ENCODE assay signal across 11 cellular contexts in the genomic region with DNA sequence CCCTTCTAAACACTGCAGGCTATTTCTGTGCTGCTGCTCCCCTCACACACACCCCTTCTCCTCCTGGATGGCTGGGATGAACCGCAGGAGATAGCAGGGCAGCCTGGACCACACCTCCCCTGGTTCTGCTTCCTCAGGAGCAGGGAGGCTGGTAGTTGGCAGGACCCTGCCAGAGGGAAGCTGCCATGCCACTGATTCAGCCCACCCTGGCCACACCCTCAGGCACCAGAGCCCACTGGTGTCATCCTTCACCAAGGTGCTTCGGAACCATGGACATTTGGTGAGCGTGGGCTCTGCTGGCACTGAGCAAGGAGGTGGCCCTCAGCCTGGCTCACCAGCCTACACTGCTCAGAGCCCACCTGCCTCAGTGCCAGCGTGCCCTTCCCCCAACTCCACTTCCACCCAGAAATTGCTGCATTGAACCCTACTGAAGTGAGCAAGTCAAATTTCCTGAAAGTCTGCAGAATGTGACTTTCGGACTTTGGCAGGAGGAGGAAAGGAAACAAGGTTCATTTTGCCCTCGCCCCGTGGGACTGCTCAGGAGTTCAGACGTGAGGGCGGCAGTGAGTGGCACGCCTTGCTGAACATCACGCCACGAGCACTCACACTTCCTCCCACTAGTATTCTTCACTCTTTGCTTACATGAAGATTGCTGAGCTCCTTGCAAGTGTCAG. TPM values are rescaled to one million over a fixed set of nuclear protein-coding genes. Genes with fewer than 3 reads are reported as not detected.
DNase-seq lines count a peak whose midpoint lies in the region; ATAC-seq, FAIRE-seq and TF ChIP-seq lines count a peak whose summit lies in the region.
"Had no signal": no experiment of that assay in that cellular context is flagged by ENCODE, and none has a peak within 500 bp of the region (broad histone marks: within the 10 kb centered on the region; RNA-seq: fewer than 3 reads in every experiment).

No MANE protein-coding gene starts in this region.

- H3K36me3 ChIP-seq in GM23338 (ENCODE audit: insufficient read depth) (no peaks in the 10 kb centered on the region), GM12878 (ENCODE audit: control insufficient read depth in 2 of 2, insufficient read depth in 2 of 2, low read length in 1 of 2) (no peaks in the 10 kb centered on the region), left lung (no peaks in the 10 kb centered on the region), spleen (no peaks in the 10 kb centered on the region)

- peak overlapping the region; percentile 56; the same call in 2 of the 3 replicates for H3K4me3 Mint-ChIP-seq in GM23338

- SMC1A ChIA-PET in GM12878 (lab: Charles Lee; ENCODE audit: uncharacterized antibody, unreplicated experiment) = interaction anchor here (1.2 to 43.9 kb wide), 5 partner anchors 10 to 35 kb away, joined by 4 to 981 read pairs (median 10); partner anchors contain the start of gene BMF

- peak overlapping the region; percentile 62; the same call in 1 of the 2 replicates for H3K9ac ChIP-seq in GM12878 (ENCODE audit: control insufficient read depth, insufficient read depth, low read length)

- H3K9me3 Mint-ChIP-seq in GM23338 = no peaks in the 10 kb centered on the region; the same call in 2 of the 3 replicates

- FAIRE-seq in GM12878 (lab: Jason Lieb, UNC) = no peak

- H2AFZ ChIP-seq in GM23338 (peak overlapping the region; percentile 72; the same call in 1 of the 2 replicates), GM12878 (ENCODE audit: control insufficient read depth, low read depth, low read length) (peak overlapping the region; percentile 90)

- DNase-seq in GM23338 (ENCODE audit: low spot score) = no peak
- no peak for DNase-seq in GM12878 (ENCODE audit: low read depth, low spot score)
- DNase-seq in left lung = no peak
- DNase-seq in spleen = peak; percentile 85
- no peak for DNase-seq in SW480 (ENCODE audit: low spot score)
- DNase-seq in T-helper 2 cell = no peak
- DNase-seq: activated CD8-positive, alpha-beta T cell treated with anti-CD3 and anti-CD28 coated beads, Interleukin-2, amount 10 ng/mL, durations not matched to agents 7 days and 5 days; effector CD4-positive, alpha-beta T cell; NCI-H1694 treated with DMSO at 0.1 percent for 48 hours had no signal

- in situ Hi-C loops in GM12878 (cut with MboI) = no loop called here

- CTCF ChIA-PET in GM12878 (lab: Yijun Ruan, JAX) = interaction anchor here (0.6 to 4.3 kb wide), 7 partner anchors 13 to 37 kb away, joined by 3 to 19 read pairs (median 10); no protein-coding TSS in a partner anchor

- no TSS peak for BruUV-seq in GM12878 (replicated peaks; lab: Mats Ljungman, UMichigan)

- H3K79me2 ChIP-seq in GM23338 (replicated peaks; ENCODE audit: insufficient read depth) = no peaks in the 10 kb centered on the region
- no peaks in the 10 kb centered on the region for H3K79me2 ChIP-seq in GM12878 (ENCODE audit: control insufficient read depth, insufficient read depth, low read length)

- TF ChIP-seq RAD21 in GM12878 (IDR thresholded peaks at IDR 0.05; ENCODE audit: insufficient read depth, low read depth, low read length) = no peak

- H3K4me3 ChIP-seq in GM23338 = peak overlapping the region; percentile 30
- peak overlapping the region; percentile 12; the same call in 1 of the 2 replicates for H3K4me3 ChIP-seq in GM12878
- H3K4me3 ChIP-seq in left lung = peak overlapping the region; percentile 8 to 28
- H3K4me3 ChIP-seq in spleen = peak overlapping the region in 4 of 8 donors; percentile 5 to 54 (median 16)

- H3K4me1 ChIP-seq in GM23338 (ENCODE audit: insufficient read depth) (peaks cover 33% of the 10 kb centered on the region), GM12878 (ENCODE audit: control insufficient read depth, insufficient read depth, low read length) (peaks cover 37% of the 10 kb centered on the region), left lung (peaks cover 14 to 30% of the 10 kb centered on the region in 2 donors), spleen (peaks cover 20 to 43% (median 38%) of the 10 kb centered on the region in 6 donors)

- no peak overlapping the region for H3K27ac Mint-ChIP-seq in GM23338

- TF ChIP-seq EP300 in GM12878 (IDR thresholded peaks at IDR 0.05; ENCODE audit: borderline replicate concordance in 1 of 2, control insufficient read depth in 1 of 2, low read depth in 2 of 2, low read length in 2 of 2) = no peak; a peak in 1 of 4 replicates

- H3K27me3 Mint-ChIP-seq in GM23338 (ENCODE audit: insufficient read depth, low read depth, poor library complexity) = peaks cover 29% of the 10 kb centered on the region

- WGBS in GM12878 (ENCODE audit: insufficient coverage, insufficient replicate concordance, low lambda C conversion rate, missing lambda C conversion rate) = 23% methylated on average over 12 of the region's 12 CpGs
- WGBS in spleen, 5 donors = 40 to 52% (median 51%) methylated on average over 10 to 12 of the region's 12 CpGs

- 0 out of 2 replicates have a peak, but pooled peaks cover under 1% of the 10 kb centered on the region for H3F3A ChIP-seq in GM23338 (replicated peaks; ENCODE audit: low read depth)

- no peak overlapping the region for H3K27ac ChIP-seq in GM23338 (ENCODE audit: low read depth)
- 0 out of 2 replicates have a peak overlapping the region, but pooled peaks have one; percentile 28 for H3K27ac ChIP-seq in GM12878 (ENCODE audit: control insufficient read depth, insufficient read depth)
- peak overlapping the region; percentile 71 to 80 for H3K27ac ChIP-seq in left lung
- peak overlapping the region in 7 of 8 donors; percentile 16 to 83 (median 68) for H3K27ac ChIP-seq in spleen

- intact Hi-C loops in GM12878 (cut with micrococcal nuclease; ENCODE audit: unreplicated experiment) (no loop called here), left lung (cut with DNase I) (no loop called here), spleen (cut with DNase I; ENCODE audit: low total_unique reads) (no loop called here)

- POLR2A ChIA-PET in GM12878 (lab: Charles Lee) = interaction anchor here (0.8 to 1.6 kb wide), 4 partner anchors 11 to 81 kb away, joined by 3 to 7 read pairs (median 4); no protein-coding TSS in a partner anchor

- H3K4me2 ChIP-seq in GM23338 = peak overlapping the region; percentile 61
- H3K4me2 ChIP-seq in GM12878 (ENCODE audit: control insufficient read depth, insufficient read depth) = peak overlapping the region; percentile 52

- no peaks in the 10 kb centered on the region for H3K9me3 ChIP-seq in GM12878 (replicated peaks; ENCODE audit: control insufficient read depth, insufficient read depth, low read length)
- H3K9me3 ChIP-seq in left lung = no peaks in the 10 kb centered on the region
- no peaks in the 10 kb centered on the region for H3K9me3 ChIP-seq in spleen

- H3K36me3 Mint-ChIP-seq in GM23338 (ENCODE audit: low read depth) = no peaks in the 10 kb centered on the region

- peaks cover 25% of the 10 kb centered on the region for H3K27me3 ChIP-seq in GM23338 (ENCODE audit: insufficient read depth)
- no peaks in the 10 kb centered on the region for H3K27me3 ChIP-seq in GM12878 (replicated peaks in 1 of 2; ENCODE audit: control insufficient read depth in 2 of 2, insufficient read depth in 2 of 2, low read length in 1 of 2)
- H3K27me3 ChIP-seq in left lung = no peaks in the 10 kb centered on the region
- H3K27me3 ChIP-seq in spleen (replicated peaks in 1 of 7) = no peaks in the 10 kb centered on the region

- H3K4me1 Mint-ChIP-seq in GM23338 = peaks cover 51% of the 10 kb centered on the region

- no peaks in the 10 kb centered on the region for H3K9me2 ChIP-seq in GM23338 (ENCODE audit: insufficient read depth)

- no peaks in the 10 kb centered on the region for H4K20me1 ChIP-seq in GM23338 (replicated peaks; ENCODE audit: insufficient read depth)
- H4K20me1 ChIP-seq in GM12878 (ENCODE audit: control insufficient read depth, insufficient read depth) = no peaks in the 10 kb centered on the region

- TF ChIP-seq CTCF in GM23338 (conservative IDR thresholded peaks at IDR 0.05; ENCODE audit: low read depth in 2 of 2) (no peak), GM12878 (IDR thresholded peaks at IDR 0.05 in 2 of 3, conservative IDR thresholded peaks at IDR 0.05 in 1 of 3; ENCODE audit: control insufficient read depth in 2 of 3, extremely low read depth in 1 of 3, insufficient read depth in 1 of 3, low read depth in 3 of 3, low read length in 3 of 3) (no peak), left lung (IDR thresholded peaks at IDR 0.05) (no peak), spleen (IDR thresholded peaks at IDR 0.05 in 8 of 11, conservative IDR thresholded peaks at IDR 0.05 in 3 of 11) (no peak)

- TF ChIP-seq POLR2A in GM12878 (IDR thresholded peaks at IDR 0.05; ENCODE audit: low read depth, low read length) (no peak), spleen (IDR thresholded peaks at IDR 0.05) (no peak)

- peak; percentile 53 for ATAC-seq in GM23338
- ATAC-seq in GM12878 = peak; percentile 66
- peak; percentile 30 for ATAC-seq in left lung
- no peak for ATAC-seq in HG02678 (IDR thresholded peaks at IDR 0.05; ENCODE audit: unreplicated experiment)
- no peak for ATAC-seq in HG03095 (IDR thresholded peaks at IDR 0.05; ENCODE audit: unreplicated experiment)

- RAD21 ChIA-PET in GM12878 (lab: Charles Lee; ENCODE audit: unreplicated experiment) = interaction anchor here (0.7 to 3.4 kb wide), 10 partner anchors 11 to 35 kb away, joined by 3 to 20 read pairs (median 4); no protein-coding TSS in a partner anchor

RNA-seq across cellular contexts. Expression of gene BMF, which starts 26.3 kb away (rescaled TPM):
- total RNA-seq in GM23338 (2014; rRNA removed; shearing (Covaris generic)) = 16.0 and 20.3 TPM in 2 replicates
- polyA plus RNA-seq in GM23338 (2016; fragmentation: Nextera tagmentation; extraction: Ambion mirVana) = 2.0 and 2.5 TPM in 2 replicates
- total RNA-seq in GM12878 (2013; cell fraction: nucleolus; rRNA removed) = 43.4 and 50.5 TPM in 2 replicates
- total RNA-seq in GM12878 (2014; rRNA removed) = 17.3 and 19.2 TPM in 2 replicates
- total RNA-seq in GM12878 (2014; rRNA removed; fragmentation: Illumina TruSeq; extraction: Trizol) = 16.4 and 20.1 TPM in 2 replicates
- 34.9 and 35.7 TPM in 2 replicates for total RNA-seq in GM12878 (2021)
- 20.0 TPM for polyA plus RNA-seq in GM12878 (2011; ENCODE audit: low read depth)
- 14.7 and 22.1 TPM in 2 replicates for polyA plus RNA-seq in GM12878 (2011; rRNA removed)
- polyA plus RNA-seq in GM12878 (2011; cell fraction: cytosol; rRNA removed) = 27.1 and 27.9 TPM in 2 replicates
- polyA plus RNA-seq in GM12878 (2011; cell fraction: nucleus; rRNA removed) = 24.6 and 24.9 TPM in 2 replicates
- polyA plus RNA-seq in GM12878 (2012) = 26.9 and 30.0 TPM in 2 replicates
- 17.4 and 23.8 TPM in 2 replicates for polyA plus RNA-seq in GM12878 (2014; fragmentation: Illumina TruSeq; extraction: Trizol)
- polyA plus RNA-seq in GM12878 (2014; fragmentation: Nextera tagmentation; extraction: Ambion mirVana) = 1 to 10 TPM in 1 of 2 experiments, under 1 TPM in 1; 0.82 to 1.3 TPM
- polyA plus RNA-seq in GM12878 (2014; rRNA removed) = 26.8 and 27.5 TPM in 2 replicates
- polyA plus RNA-seq in GM12878 (2016; fragmentation: Nextera tagmentation; extraction: Ambion mirVana) = 1 to 10 TPM; 4.0 to 4.2 TPM
- 21.4 and 35.2 TPM in 2 replicates for polyA minus RNA-seq in GM12878 (2011; rRNA and poly(A)+ RNA removed)
- polyA minus RNA-seq in GM12878 (2011; cell fraction: cytosol; rRNA and poly(A)+ RNA removed) = 8.8 and 9.4 TPM in 2 replicates
- polyA minus RNA-seq in GM12878 (2011; cell fraction: nucleus; rRNA and poly(A)+ RNA removed) = 9.3 and 14.4 TPM in 2 replicates
- total RNA-seq in left lung = 10 to 100 TPM; 16.2 to 21.2 TPM
- total RNA-seq in spleen = 10 to 100 TPM; 16.9 to 77.9 (median 36.1) TPM
- polyA plus RNA-seq in spleen = 10 to 100 TPM; 25.5 to 33.1 (median 27.7) TPM

RNA-seq across cellular contexts. Expression of gene SRP14, which starts 43.4 kb away (rescaled TPM):
- 249 and 294 TPM in 2 replicates for total RNA-seq in GM23338 (2014; rRNA removed; shearing (Covaris generic))
- 1,410 and 1,412 TPM in 2 replicates for polyA plus RNA-seq in GM23338 (2016; fragmentation: Nextera tagmentation; extraction: Ambion mirVana)
- 27.7 and 29.4 TPM in 2 replicates for total RNA-seq in GM12878 (2013; cell fraction: nucleolus; rRNA removed)
- total RNA-seq in GM12878 (2014; rRNA removed) = 273 and 320 TPM in 2 replicates
- total RNA-seq in GM12878 (2014; rRNA removed; fragmentation: Illumina TruSeq; extraction: Trizol) = 181 and 189 TPM in 2 replicates
- 141 TPM in 2 replicates for total RNA-seq in GM12878 (2021)
- 301 TPM for polyA plus RNA-seq in GM12878 (2011; ENCODE audit: low read depth)
- 431 and 589 TPM in 2 replicates for polyA plus RNA-seq in GM12878 (2011; rRNA removed)
- 161 and 219 TPM in 2 replicates for polyA plus RNA-seq in GM12878 (2011; cell fraction: cytosol; rRNA removed)
- 122 and 149 TPM in 2 replicates for polyA plus RNA-seq in GM12878 (2011; cell fraction: nucleus; rRNA removed)
- 239 and 266 TPM in 2 replicates for polyA plus RNA-seq in GM12878 (2012)
- polyA plus RNA-seq in GM12878 (2014; fragmentation: Illumina TruSeq; extraction: Trizol) = 364 and 455 TPM in 2 replicates
- 1,000 to 10,000 TPM; 1,041 to 1,182 TPM for polyA plus RNA-seq in GM12878 (2014; fragmentation: Nextera tagmentation; extraction: Ambion mirVana)
- 546 and 554 TPM in 2 replicates for polyA plus RNA-seq in GM12878 (2014; rRNA removed)
- 100 to 1,000 TPM; 806 to 826 TPM for polyA plus RNA-seq in GM12878 (2016; fragmentation: Nextera tagmentation; extraction: Ambion mirVana)
- 69.2 and 71.6 TPM in 2 replicates for polyA minus RNA-seq in GM12878 (2011; rRNA and poly(A)+ RNA removed)
- polyA minus RNA-seq in GM12878 (2011; cell fraction: cytosol; rRNA and poly(A)+ RNA removed) = 31.9 and 39.9 TPM in 2 replicates
- polyA minus RNA-seq in GM12878 (2011; cell fraction: nucleus; rRNA and poly(A)+ RNA removed) = 33.1 and 43.4 TPM in 2 replicates
- 100 to 1,000 TPM; 159 to 166 TPM for total RNA-seq in left lung
- 100 to 1,000 TPM; 109 to 256 (median 145) TPM for total RNA-seq in spleen
- polyA plus RNA-seq in spleen = 100 to 1,000 TPM; 295 to 356 (median 353) TPM

Comparison
In these comparisons a context has a peak if more than half of its experiments do, and no peak if none do; other contexts are left out.
1. ATAC-seq: peak in GM23338 (single experiment), GM12878 (single experiment) and left lung (single experiment); none in HG02678 (single experiment) and HG03095 (single experiment).